ENCODE assay signal across 14 cellular contexts in genomic region chr1:88646852-88647645, GRCh38. TPM values are rescaled to one million over a fixed set of nuclear protein-coding genes. Genes with fewer than 3 reads are reported as not detected.
DNase-seq lines count a peak whose midpoint lies in the region; ATAC-seq and FAIRE-seq lines count a peak whose summit lies in the region.
"Had no signal": no experiment of that assay in that cellular context is flagged by ENCODE, and none has a peak within 500 bp of the region (broad histone marks: within the 10 kb centered on the region; RNA-seq: fewer than 3 reads in every experiment).

No MANE protein-coding gene starts in this region.

- no peak overlapping the region for H3K27ac Mint-ChIP-seq in activated naive CD8-positive, alpha-beta T cell treated with anti-CD3 and anti-CD28 coated beads, Interleukin-2, amount 50 U/mL, for 24 hours
- H3K27ac Mint-ChIP-seq in activated naive CD8-positive, alpha-beta T cell treated with anti-CD3 and anti-CD28 coated beads for 36 hours = no peak overlapping the region
- H3K27ac Mint-ChIP-seq: CD4-positive, alpha-beta T cell had no signal

- no peaks in the 10 kb centered on the region for H3K36me3 Mint-ChIP-seq in activated naive CD8-positive, alpha-beta T cell treated with anti-CD3 and anti-CD28 coated beads, Interleukin-2, amount 50 U/mL, for 24 hours (ENCODE audit: low read depth)
- H3K36me3 Mint-ChIP-seq in activated naive CD8-positive, alpha-beta T cell treated with anti-CD3 and anti-CD28 coated beads for 36 hours = no peaks in the 10 kb centered on the region

- no peaks in the 10 kb centered on the region for H3K4me1 Mint-ChIP-seq in activated naive CD8-positive, alpha-beta T cell treated with anti-CD3 and anti-CD28 coated beads, Interleukin-2, amount 50 U/mL, for 24 hours
- no peaks in the 10 kb centered on the region for H3K4me1 Mint-ChIP-seq in activated naive CD8-positive, alpha-beta T cell treated with anti-CD3 and anti-CD28 coated beads for 36 hours

- no peak for FAIRE-seq in urothelium cell line (lab: Jason Lieb, UNC)

- DNase-seq in activated naive CD8-positive, alpha-beta T cell treated with anti-CD3 and anti-CD28 coated beads, Interleukin-2, amount 50 U/mL, for 24 hours = no peak
- DNase-seq in activated naive CD8-positive, alpha-beta T cell treated with anti-CD3 and anti-CD28 coated beads for 36 hours = no peak
- DNase-seq in SW480 (ENCODE audit: low spot score) (peak; percentile 27), urothelium cell line (ENCODE audit: low spot score) (peak; percentile 4), NCI-H2227 (lab: John Stamatoyannopoulos, UW; ENCODE audit: unreplicated experiment) (no peak), T-helper 1 cell (no peak)
- DNase-seq: amniotic stem cell; CD4-positive, alpha-beta T cell; midbrain; NCI-H446 treated with DMSO at 0.1 percent for 48 hours; spleen; stomach had no signal

- ATAC-seq in activated naive CD8-positive, alpha-beta T cell treated with anti-CD3 and anti-CD28 coated beads, Interleukin-2, amount 50 U/mL, for 24 hours = peak; percentile 28
- ATAC-seq in HG03432 (IDR thresholded peaks at IDR 0.05; ENCODE audit: unreplicated experiment) (peak; percentile 81), HG03521 (IDR thresholded peaks at IDR 0.05; ENCODE audit: unreplicated experiment) (no peak)

- peaks cover 10% of the 10 kb centered on the region for H3K27me3 Mint-ChIP-seq in activated naive CD8-positive, alpha-beta T cell treated with anti-CD3 and anti-CD28 coated beads, Interleukin-2, amount 50 U/mL, for 24 hours
- peaks cover 12% of the 10 kb centered on the region for H3K27me3 Mint-ChIP-seq in activated naive CD8-positive, alpha-beta T cell treated with anti-CD3 and anti-CD28 coated beads for 36 hours

- no peak overlapping the region for H3K4me3 Mint-ChIP-seq in activated naive CD8-positive, alpha-beta T cell treated with anti-CD3 and anti-CD28 coated beads, Interleukin-2, amount 50 U/mL, for 24 hours
- no peak overlapping the region for H3K4me3 Mint-ChIP-seq in activated naive CD8-positive, alpha-beta T cell treated with anti-CD3 and anti-CD28 coated beads for 36 hours
- H3K4me3 Mint-ChIP-seq: CD4-positive, alpha-beta T cell had no signal

- H3K9me3 Mint-ChIP-seq in activated naive CD8-positive, alpha-beta T cell treated with anti-CD3 and anti-CD28 coated beads, Interleukin-2, amount 50 U/mL, for 24 hours = no peaks in the 10 kb centered on the region
- no peaks in the 10 kb centered on the region for H3K9me3 Mint-ChIP-seq in activated naive CD8-positive, alpha-beta T cell treated with anti-CD3 and anti-CD28 coated beads for 36 hours
- H3K9me3 Mint-ChIP-seq: CD4-positive, alpha-beta T cell had no signal

RNA-seq across cellular contexts. Expression of gene PKN2, which starts 37.0 kb away (rescaled TPM):
- 10 to 100 TPM; 15.5 to 15.7 TPM for total RNA-seq in activated naive CD8-positive, alpha-beta T cell treated with anti-CD3 and anti-CD28 coated beads for 36 hours

Comparison
In these comparisons a context has a peak if more than half of its experiments do, and no peak if none do; other contexts are left out.
1. DNase-seq: peak in SW480 (single experiment) and urothelium cell line (single experiment); none in activated naive CD8-positive, alpha-beta T cell treated with anti-CD3 and anti-CD28 coated beads, Interleukin-2, amount 50 U/mL, for 24 hours (single experiment), activated naive CD8-positive, alpha-beta T cell treated with anti-CD3 and anti-CD28 coated beads for 36 hours (single experiment), NCI-H2227 (single experiment) and T-helper 1 cell (0 of 5).